In the genomic region with DNA sequence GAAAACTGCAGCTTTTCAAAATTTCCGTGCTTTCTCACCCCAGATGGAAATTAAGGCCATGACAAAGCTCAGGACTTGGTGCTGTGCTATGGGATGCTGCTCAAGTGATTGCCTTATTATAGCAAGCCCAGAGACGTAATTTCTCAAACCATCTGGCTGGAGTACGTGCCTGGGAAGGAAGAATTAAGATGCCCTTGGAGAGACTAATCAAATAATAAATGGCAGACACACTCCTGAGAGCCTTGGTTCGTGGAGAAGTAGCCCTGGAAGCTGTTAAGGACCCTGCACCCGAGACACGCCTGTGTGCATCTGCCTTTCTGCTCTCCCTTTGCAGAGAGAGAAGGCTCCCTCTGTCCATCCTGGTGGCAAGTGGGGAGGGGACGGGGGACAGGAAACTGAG, we compare ENCODE assay signal across 18 cellular contexts. TPM values are rescaled to one million over a fixed set of nuclear protein-coding genes. Genes with fewer than 3 reads are reported as not detected.
"Had no signal": no experiment of that assay in that cellular context is flagged by ENCODE, and none has a peak within 500 bp of the region (broad histone marks: within the 10 kb centered on the region; RNA-seq: fewer than 3 reads in every experiment).

No MANE protein-coding gene starts in this region.

- DNase-seq: islet precursor cell; lower lobe of right lung; mammary epithelial cell; mesenchymal stem cell; naive thymus-derived CD8-positive, alpha-beta T cell; occipital lobe; psoas muscle; right lobe of liver; stimulated activated CD4-positive, alpha-beta T cell treated with anti-CD3 and anti-CD28 coated beads, Interleukin-1b, Interleukin-23, amount 100 ng/mL, for 48 hours; stimulated activated CD4-positive, alpha-beta T cell treated with anti-CD3 and anti-CD28 coated beads, Interleukin-2, amount 100 ng/mL, for 48 hours; stimulated activated CD4-positive, alpha-beta T cell treated with anti-CD3 and anti-CD28 coated beads, Interleukin-4, amount 100 ng/mL, for 4 hours; stimulated activated CD8-positive, alpha-beta memory T cell treated with anti-CD3 and anti-CD28 coated beads, Interleukin-4, amount 100 ng/mL, for 48 hours; stimulated activated naive CD4-positive, alpha-beta T cell treated with Interleukin-2 at 50 U/mL for 16 hours; stimulated activated naive CD8-positive, alpha-beta T cell treated with anti-CD3 and anti-CD28 coated beads, Interleukin-15, amount 100 ng/mL, for 72 hours; substantia nigra had no signal

RNA-seq across cellular contexts. Expression of a gene that starts 38.4 kb away (rescaled TPM):
- polyA plus RNA-seq: hepatocyte; liver; mammary epithelial cell; naive thymus-derived CD8-positive, alpha-beta T cell; smooth muscle cell had no signal
